In the genomic region with DNA sequence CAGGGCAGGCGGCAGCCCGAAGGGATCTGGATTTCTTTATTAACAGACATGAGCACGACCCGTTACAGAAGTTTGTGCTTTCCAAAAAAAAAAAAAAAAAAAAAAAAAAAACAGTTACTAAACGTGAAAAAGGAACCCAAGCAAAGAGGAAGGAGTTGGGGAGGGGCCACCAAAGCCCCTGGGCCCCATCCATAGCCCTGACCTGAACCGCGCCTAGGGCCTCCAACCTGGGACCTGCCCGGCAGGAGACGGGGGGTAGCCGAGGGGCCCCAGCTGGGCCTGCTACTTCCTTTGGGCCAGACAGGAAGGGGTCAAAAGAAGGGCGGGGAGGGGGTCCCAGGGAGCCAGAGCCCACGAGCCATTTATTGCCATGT, we compare ENCODE assay signal across 1 cellular context.
TF ChIP-seq lines count a peak whose summit lies in the region.

No MANE protein-coding gene starts in this region.

TF ChIP-seq in K562, 482 proteins besides CTCF, POLR2A, EP300 and RAD21:
- TF ChIP-seq, protein P1, sequence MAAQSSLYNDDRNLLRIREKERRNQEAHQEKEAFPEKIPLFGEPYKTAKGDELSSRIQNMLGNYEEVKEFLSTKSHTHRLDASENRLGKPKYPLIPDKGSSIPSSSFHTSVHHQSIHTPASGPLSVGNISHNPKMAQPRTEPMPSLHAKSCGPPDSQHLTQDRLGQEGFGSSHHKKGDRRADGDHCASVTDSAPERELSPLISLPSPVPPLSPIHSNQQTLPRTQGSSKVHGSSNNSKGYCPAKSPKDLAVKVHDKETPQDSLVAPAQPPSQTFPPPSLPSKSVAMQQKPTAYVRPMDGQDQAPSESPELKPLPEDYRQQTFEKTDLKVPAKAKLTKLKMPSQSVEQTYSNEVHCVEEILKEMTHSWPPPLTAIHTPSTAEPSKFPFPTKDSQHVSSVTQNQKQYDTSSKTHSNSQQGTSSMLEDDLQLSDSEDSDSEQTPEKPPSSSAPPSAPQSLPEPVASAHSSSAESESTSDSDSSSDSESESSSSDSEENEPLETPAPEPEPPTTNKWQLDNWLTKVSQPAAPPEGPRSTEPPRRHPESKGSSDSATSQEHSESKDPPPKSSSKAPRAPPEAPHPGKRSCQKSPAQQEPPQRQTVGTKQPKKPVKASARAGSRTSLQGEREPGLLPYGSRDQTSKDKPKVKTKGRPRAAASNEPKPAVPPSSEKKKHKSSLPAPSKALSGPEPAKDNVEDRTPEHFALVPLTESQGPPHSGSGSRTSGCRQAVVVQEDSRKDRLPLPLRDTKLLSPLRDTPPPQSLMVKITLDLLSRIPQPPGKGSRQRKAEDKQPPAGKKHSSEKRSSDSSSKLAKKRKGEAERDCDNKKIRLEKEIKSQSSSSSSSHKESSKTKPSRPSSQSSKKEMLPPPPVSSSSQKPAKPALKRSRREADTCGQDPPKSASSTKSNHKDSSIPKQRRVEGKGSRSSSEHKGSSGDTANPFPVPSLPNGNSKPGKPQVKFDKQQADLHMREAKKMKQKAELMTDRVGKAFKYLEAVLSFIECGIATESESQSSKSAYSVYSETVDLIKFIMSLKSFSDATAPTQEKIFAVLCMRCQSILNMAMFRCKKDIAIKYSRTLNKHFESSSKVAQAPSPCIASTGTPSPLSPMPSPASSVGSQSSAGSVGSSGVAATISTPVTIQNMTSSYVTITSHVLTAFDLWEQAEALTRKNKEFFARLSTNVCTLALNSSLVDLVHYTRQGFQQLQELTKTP (IDR thresholded peaks at IDR 0.05; ENCODE audit: low read depth in 1 of 2, partially characterized antibody in 2 of 2) = no peak
- TF ChIP-seq, protein P2, sequence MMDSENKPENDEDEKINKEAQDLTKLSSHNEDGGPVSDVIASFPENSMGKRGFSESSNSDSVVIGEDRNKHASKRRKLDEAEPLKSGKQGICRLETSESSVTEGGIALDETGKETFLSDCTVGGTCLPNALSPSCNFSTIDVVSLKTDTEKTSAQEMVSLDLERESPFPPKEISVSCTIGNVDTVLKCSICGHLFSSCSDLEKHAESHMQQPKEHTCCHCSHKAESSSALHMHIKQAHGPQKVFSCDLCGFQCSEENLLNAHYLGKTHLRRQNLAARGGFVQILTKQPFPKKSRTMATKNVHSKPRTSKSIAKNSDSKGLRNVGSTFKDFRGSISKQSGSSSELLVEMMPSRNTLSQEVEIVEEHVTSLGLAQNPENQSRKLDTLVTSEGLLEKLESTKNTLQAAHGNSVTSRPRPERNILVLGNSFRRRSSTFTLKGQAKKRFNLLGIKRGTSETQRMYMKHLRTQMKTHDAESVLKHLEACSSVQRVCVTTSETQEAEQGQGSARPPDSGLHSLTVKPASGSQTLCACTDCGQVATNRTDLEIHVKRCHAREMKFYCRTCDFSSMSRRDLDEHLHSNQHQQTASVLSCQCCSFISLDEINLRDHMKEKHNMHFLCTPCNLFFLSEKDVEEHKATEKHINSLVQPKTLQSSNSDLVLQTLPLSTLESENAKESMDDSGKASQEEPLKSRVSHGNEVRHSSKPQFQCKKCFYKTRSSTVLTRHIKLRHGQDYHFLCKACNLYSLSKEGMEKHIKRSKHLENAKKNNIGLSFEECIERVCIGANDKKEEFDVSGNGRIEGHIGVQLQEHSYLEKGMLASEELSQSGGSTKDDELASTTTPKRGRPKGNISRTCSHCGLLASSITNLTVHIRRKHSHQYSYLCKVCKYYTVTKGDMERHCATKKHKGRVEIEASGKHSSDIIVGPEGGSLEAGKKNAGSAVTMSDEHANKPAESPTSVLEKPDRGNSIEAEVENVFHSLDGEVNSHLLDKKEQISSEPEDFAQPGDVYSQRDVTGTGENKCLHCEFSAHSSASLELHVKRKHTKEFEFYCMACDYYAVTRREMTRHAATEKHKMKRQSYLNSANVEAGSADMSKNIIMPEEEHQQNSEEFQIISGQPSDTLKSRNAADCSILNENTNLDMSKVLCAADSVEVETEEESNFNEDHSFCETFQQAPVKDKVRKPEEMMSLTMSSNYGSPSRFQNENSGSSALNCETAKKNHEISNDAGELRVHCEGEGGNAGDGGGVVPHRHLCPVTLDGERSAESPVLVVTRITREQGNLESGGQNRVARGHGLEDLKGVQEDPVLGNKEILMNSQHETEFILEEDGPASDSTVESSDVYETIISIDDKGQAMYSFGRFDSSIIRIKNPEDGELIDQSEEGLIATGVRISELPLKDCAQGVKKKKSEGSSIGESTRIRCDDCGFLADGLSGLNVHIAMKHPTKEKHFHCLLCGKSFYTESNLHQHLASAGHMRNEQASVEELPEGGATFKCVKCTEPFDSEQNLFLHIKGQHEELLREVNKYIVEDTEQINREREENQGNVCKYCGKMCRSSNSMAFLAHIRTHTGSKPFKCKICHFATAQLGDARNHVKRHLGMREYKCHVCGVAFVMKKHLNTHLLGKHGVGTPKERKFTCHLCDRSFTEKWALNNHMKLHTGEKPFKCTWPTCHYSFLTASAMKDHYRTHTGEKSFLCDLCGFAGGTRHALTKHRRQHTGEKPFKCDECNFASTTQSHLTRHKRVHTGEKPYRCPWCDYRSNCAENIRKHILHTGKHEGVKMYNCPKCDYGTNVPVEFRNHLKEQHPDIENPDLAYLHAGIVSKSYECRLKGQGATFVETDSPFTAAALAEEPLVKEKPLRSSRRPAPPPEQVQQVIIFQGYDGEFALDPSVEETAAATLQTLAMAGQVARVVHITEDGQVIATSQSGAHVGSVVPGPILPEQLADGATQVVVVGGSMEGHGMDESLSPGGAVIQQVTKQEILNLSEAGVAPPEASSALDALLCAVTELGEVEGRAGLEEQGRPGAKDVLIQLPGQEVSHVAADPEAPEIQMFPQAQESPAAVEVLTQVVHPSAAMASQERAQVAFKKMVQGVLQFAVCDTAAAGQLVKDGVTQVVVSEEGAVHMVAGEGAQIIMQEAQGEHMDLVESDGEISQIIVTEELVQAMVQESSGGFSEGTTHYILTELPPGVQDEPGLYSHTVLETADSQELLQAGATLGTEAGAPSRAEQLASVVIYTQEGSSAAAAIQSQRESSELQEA (IDR thresholded peaks at IDR 0.05; ENCODE audit: low read depth) = no peak
- no peak for TF ChIP-seq RFX5 (IDR thresholded peaks at IDR 0.05; ENCODE audit: low read depth, low read length)
- TF ChIP-seq, protein P3, sequence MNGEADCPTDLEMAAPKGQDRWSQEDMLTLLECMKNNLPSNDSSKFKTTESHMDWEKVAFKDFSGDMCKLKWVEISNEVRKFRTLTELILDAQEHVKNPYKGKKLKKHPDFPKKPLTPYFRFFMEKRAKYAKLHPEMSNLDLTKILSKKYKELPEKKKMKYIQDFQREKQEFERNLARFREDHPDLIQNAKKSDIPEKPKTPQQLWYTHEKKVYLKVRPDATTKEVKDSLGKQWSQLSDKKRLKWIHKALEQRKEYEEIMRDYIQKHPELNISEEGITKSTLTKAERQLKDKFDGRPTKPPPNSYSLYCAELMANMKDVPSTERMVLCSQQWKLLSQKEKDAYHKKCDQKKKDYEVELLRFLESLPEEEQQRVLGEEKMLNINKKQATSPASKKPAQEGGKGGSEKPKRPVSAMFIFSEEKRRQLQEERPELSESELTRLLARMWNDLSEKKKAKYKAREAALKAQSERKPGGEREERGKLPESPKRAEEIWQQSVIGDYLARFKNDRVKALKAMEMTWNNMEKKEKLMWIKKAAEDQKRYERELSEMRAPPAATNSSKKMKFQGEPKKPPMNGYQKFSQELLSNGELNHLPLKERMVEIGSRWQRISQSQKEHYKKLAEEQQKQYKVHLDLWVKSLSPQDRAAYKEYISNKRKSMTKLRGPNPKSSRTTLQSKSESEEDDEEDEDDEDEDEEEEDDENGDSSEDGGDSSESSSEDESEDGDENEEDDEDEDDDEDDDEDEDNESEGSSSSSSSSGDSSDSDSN (IDR thresholded peaks at IDR 0.05; ENCODE audit: borderline replicate concordance in 1 of 2, low read depth in 2 of 2, low read length in 2 of 2) = no peak
- TF ChIP-seq MEIS2 (IDR thresholded peaks at IDR 0.05; ENCODE audit: partially characterized antibody) = no peak
- TF ChIP-seq NEUROD1 (IDR thresholded peaks at IDR 0.05; ENCODE audit: borderline replicate concordance, low read depth, low read length, partially characterized antibody) = peak; percentile 1
- no peak for TF ChIP-seq CREB1 (IDR thresholded peaks at IDR 0.05)
- TF ChIP-seq CREB1 (CRISPR knock-in tag; IDR thresholded peaks at IDR 0.05) = 0 out of 2 replicates have a peak, but pooled peaks have one; percentile 2
- TF ChIP-seq SOX6 (IDR thresholded peaks at IDR 0.05) = no peak
